In genomic region chr1:226569879-226570547, GRCh38 we compare ENCODE assay signal across 10 cellular contexts. TPM values are rescaled to one million over a fixed set of nuclear protein-coding genes. Genes with fewer than 3 reads are reported as not detected.
DNase-seq lines count a peak whose midpoint lies in the region; ATAC-seq and TF ChIP-seq lines count a peak whose summit lies in the region.
"Had no signal": no experiment of that assay in that cellular context is flagged by ENCODE, and none has a peak within 500 bp of the region (broad histone marks: within the 10 kb centered on the region; RNA-seq: fewer than 3 reads in every experiment).

No MANE protein-coding gene starts in this region.

- H3K4me2 ChIP-seq in PC-9: no peak overlapping the region

- peaks cover 49% of the 10 kb centered on the region for H3K27me3 ChIP-seq in PC-9 (ENCODE audit: insufficient read depth, low read depth)
- H3K27me3 ChIP-seq: upper lobe of left lung had no signal

- no peak for ATAC-seq in GM18909 (IDR thresholded peaks at IDR 0.05; ENCODE audit: poor library complexity, unreplicated experiment)

- no peaks in the 10 kb centered on the region for H3K4me1 ChIP-seq in PC-9 (replicated peaks; ENCODE audit: insufficient read depth)

- H3F3A ChIP-seq in PC-9 (ENCODE audit: insufficient read depth, low read depth): no peaks in the 10 kb centered on the region

- BruUV-seq in PC-9 (replicated peaks; lab: Mats Ljungman, UMichigan): no TSS peak

- no peak overlapping the region for H2AFZ ChIP-seq in PC-9

- H3K79me2 ChIP-seq in PC-9 (ENCODE audit: low read depth): no peaks in the 10 kb centered on the region

- H4K20me1 ChIP-seq in PC-9 (ENCODE audit: insufficient read depth): no peaks in the 10 kb centered on the region

- intact Hi-C loops in PC-9 (cut with micrococcal nuclease; ENCODE audit: unreplicated experiment): no loop called here

- POLR2A ChIA-PET in PC-9 (lab: Charles Lee; ENCODE audit: unreplicated experiment): no interaction called here

- H3K27ac ChIP-seq in cingulate gyrus (ENCODE audit: low read depth, low read length): peak overlapping the region; percentile 10
- no peak overlapping the region for H3K27ac ChIP-seq in PC-9
- H3K27ac ChIP-seq: upper lobe of left lung had no signal

- DNase-seq in activated CD4-positive, alpha-beta T cell treated with anti-CD3 and anti-CD28 coated beads for 48 hours: peak; percentile 53
- DNase-seq in activated CD4-positive, alpha-beta T cell treated with anti-CD3 and anti-CD28 coated beads for 4 hours: no peak
- peak; percentile 41 for DNase-seq in NCI-H146 (lab: John Stamatoyannopoulos, UW)
- DNase-seq in stimulated activated CD8-positive, alpha-beta memory T cell treated with anti-CD3 and anti-CD28 coated beads, Interleukin-4, amount 100 ng/mL, for 48 hours: peak; percentile 52
- no peak for DNase-seq in PC-9
- no peak for DNase-seq in amygdala (lab: John Stamatoyannopoulos, UW)
- DNase-seq: left cardiac atrium had no signal

- CTCF ChIA-PET in PC-9 (lab: Charles Lee): no interaction called here

- no peaks in the 10 kb centered on the region for H3K36me3 ChIP-seq in PC-9 (ENCODE audit: low read depth)
- H3K36me3 ChIP-seq: upper lobe of left lung had no signal

- H3K9me3 ChIP-seq in PC-9 (ENCODE audit: insufficient read depth, low read depth): no peaks in the 10 kb centered on the region
- H3K9me3 ChIP-seq: upper lobe of left lung had no signal

- no peak overlapping the region for H3K4me3 ChIP-seq in PC-9
- H3K4me3 ChIP-seq: upper lobe of left lung had no signal

- no peak for TF ChIP-seq CTCF in PC-9 (conservative IDR thresholded peaks at IDR 0.05)

- H3K9me2 ChIP-seq in PC-9 (ENCODE audit: insufficient read depth): no peaks in the 10 kb centered on the region

RNA-seq across cellular contexts. Expression of gene STUM, which starts 21.4 kb away (rescaled TPM):
- not detected in 2 replicates for total RNA-seq in PC-9 (2021)

Comparison
In these comparisons a context has a peak if more than half of its experiments do, and no peak if none do; other contexts are left out.
1. DNase-seq: peak in activated CD4-positive, alpha-beta T cell treated with anti-CD3 and anti-CD28 coated beads for 48 hours (single experiment), NCI-H146 (single experiment) and stimulated activated CD8-positive, alpha-beta memory T cell treated with anti-CD3 and anti-CD28 coated beads, Interleukin-4, amount 100 ng/mL, for 48 hours (single experiment); none in activated CD4-positive, alpha-beta T cell treated with anti-CD3 and anti-CD28 coated beads for 4 hours (0 of 2), PC-9 (0 of 2) and amygdala (0 of 56).